ENCODE assay signal across 1 cellular context in the genomic region with DNA sequence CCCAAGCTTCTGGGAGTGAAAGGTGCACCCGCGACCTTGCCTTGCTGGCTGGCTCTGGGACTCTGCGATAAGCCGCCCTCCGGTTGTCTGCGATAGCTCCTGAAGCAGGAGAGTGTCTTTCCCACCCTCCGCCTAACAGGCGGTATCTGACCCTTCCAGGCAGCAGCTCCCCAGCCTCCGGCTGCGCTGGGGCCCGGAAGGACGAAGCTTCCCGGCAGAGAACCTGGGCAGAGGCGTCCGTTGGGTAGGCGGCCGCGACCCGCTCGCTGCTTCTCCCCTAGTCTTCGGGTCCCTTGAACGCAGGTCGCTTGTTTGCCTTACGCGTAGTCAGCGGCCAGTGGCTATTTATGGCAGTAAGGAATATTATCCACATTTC.
TF ChIP-seq lines count a peak whose summit lies in the region.

No MANE protein-coding gene starts in this region.

TF ChIP-seq in K562, 482 proteins besides CTCF, POLR2A, EP300 and RAD21 (continued from another document):
- TF ChIP-seq, protein P1, sequence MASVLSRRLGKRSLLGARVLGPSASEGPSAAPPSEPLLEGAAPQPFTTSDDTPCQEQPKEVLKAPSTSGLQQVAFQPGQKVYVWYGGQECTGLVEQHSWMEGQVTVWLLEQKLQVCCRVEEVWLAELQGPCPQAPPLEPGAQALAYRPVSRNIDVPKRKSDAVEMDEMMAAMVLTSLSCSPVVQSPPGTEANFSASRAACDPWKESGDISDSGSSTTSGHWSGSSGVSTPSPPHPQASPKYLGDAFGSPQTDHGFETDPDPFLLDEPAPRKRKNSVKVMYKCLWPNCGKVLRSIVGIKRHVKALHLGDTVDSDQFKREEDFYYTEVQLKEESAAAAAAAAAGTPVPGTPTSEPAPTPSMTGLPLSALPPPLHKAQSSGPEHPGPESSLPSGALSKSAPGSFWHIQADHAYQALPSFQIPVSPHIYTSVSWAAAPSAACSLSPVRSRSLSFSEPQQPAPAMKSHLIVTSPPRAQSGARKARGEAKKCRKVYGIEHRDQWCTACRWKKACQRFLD (CRISPR knock-in tag; IDR thresholded peaks at IDR 0.05): no peak; the same call in 1 of the 2 replicates
- TF ChIP-seq, protein P2, sequence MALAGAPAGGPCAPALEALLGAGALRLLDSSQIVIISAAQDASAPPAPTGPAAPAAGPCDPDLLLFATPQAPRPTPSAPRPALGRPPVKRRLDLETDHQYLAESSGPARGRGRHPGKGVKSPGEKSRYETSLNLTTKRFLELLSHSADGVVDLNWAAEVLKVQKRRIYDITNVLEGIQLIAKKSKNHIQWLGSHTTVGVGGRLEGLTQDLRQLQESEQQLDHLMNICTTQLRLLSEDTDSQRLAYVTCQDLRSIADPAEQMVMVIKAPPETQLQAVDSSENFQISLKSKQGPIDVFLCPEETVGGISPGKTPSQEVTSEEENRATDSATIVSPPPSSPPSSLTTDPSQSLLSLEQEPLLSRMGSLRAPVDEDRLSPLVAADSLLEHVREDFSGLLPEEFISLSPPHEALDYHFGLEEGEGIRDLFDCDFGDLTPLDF (CRISPR knock-in tag; IDR thresholded peaks at IDR 0.05): peak; percentile 20; the same call in 1 of the 2 replicates
- TF ChIP-seq ETV1 (tag; conservative IDR thresholded peaks at IDR 0.05; ENCODE audit: low read depth) (peak; percentile 75), RHOXF2B (CRISPR knock-in tag; conservative IDR thresholded peaks at IDR 0.05) (no peak), BDP1 (IDR thresholded peaks at IDR 0.05; ENCODE audit: insufficient read depth, insufficient read length) (no peak), CHD1 (IDR thresholded peaks at IDR 0.05; ENCODE audit: low read length) (peak; percentile 95), CC2D1A (IDR thresholded peaks at IDR 0.05) (peak; percentile 95; the same call in 1 of the 2 replicates), CBFA2T3 (IDR thresholded peaks at IDR 0.05) (peak; percentile 98), POLR2AphosphoS5 (IDR thresholded peaks at IDR 0.05; ENCODE audit: control insufficient read depth, insufficient read depth, low read depth, low read length) (peak; percentile 92), ILF3 (IDR thresholded peaks at IDR 0.05; ENCODE audit: borderline replicate concordance) (0 out of 2 replicates have a peak, but pooled peaks have one; percentile 32), SIN3A (IDR thresholded peaks at IDR 0.05; ENCODE audit: borderline replicate concordance in 2 of 2, control insufficient read depth in 1 of 2, low read depth in 2 of 2, low read length in 2 of 2) (peak; percentile 28 to 41; a peak in 1 of 4 replicates), TAF9B (IDR thresholded peaks at IDR 0.05; ENCODE audit: partially characterized antibody) (peak; percentile 6), JUND (IDR thresholded peaks at IDR 0.05; ENCODE audit: borderline replicate concordance, low read depth, low read length) (no peak), JUND (tag; IDR thresholded peaks at IDR 0.05; ENCODE audit: borderline replicate concordance, low read depth, low read length) (no peak; the same call in 2 of the 3 replicates), TRIM28 (IDR thresholded peaks at IDR 0.05) (peak; percentile 23; the same call in 1 of the 2 replicates), SMAD4 (CRISPR knock-in tag; conservative IDR thresholded peaks at IDR 0.05) (peak; percentile 91), ZNF316 (IDR thresholded peaks at IDR 0.05) (no peak), BRD9 (IDR thresholded peaks at IDR 0.05; ENCODE audit: low read depth, partially characterized antibody) (peak; percentile 33), NCOA1 (IDR thresholded peaks at IDR 0.05; ENCODE audit: low read depth) (peak; percentile 64; the same call in 1 of the 2 replicates), PRMT5 (CRISPR knock-in tag; IDR thresholded peaks at IDR 0.05) (no peak), KDM1A (IDR thresholded peaks at IDR 0.05) (peak; percentile 41 to 55; a peak in 2 of 4 replicates), ZNF77 (CRISPR knock-in tag; IDR thresholded peaks at IDR 0.05) (no peak), NR1H2 (CRISPR knock-in tag; IDR thresholded peaks at IDR 0.05) (no peak), ETS1 (conservative IDR thresholded peaks at IDR 0.05; ENCODE audit: control insufficient read depth, low read depth, low read length) (peak; percentile 74), ARID3B (CRISPR knock-in tag; IDR thresholded peaks at IDR 0.05; ENCODE audit: borderline replicate concordance) (no peak)
- TF ChIP-seq, protein P3, sequence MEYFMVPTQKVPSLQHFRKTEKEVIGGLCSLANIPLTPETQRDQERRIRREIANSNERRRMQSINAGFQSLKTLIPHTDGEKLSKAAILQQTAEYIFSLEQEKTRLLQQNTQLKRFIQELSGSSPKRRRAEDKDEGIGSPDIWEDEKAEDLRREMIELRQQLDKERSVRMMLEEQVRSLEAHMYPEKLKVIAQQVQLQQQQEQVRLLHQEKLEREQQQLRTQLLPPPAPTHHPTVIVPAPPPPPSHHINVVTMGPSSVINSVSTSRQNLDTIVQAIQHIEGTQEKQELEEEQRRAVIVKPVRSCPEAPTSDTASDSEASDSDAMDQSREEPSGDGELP (CRISPR knock-in tag; IDR thresholded peaks at IDR 0.05; ENCODE audit: borderline replicate concordance): peak; percentile 70
